In the genomic region with DNA sequence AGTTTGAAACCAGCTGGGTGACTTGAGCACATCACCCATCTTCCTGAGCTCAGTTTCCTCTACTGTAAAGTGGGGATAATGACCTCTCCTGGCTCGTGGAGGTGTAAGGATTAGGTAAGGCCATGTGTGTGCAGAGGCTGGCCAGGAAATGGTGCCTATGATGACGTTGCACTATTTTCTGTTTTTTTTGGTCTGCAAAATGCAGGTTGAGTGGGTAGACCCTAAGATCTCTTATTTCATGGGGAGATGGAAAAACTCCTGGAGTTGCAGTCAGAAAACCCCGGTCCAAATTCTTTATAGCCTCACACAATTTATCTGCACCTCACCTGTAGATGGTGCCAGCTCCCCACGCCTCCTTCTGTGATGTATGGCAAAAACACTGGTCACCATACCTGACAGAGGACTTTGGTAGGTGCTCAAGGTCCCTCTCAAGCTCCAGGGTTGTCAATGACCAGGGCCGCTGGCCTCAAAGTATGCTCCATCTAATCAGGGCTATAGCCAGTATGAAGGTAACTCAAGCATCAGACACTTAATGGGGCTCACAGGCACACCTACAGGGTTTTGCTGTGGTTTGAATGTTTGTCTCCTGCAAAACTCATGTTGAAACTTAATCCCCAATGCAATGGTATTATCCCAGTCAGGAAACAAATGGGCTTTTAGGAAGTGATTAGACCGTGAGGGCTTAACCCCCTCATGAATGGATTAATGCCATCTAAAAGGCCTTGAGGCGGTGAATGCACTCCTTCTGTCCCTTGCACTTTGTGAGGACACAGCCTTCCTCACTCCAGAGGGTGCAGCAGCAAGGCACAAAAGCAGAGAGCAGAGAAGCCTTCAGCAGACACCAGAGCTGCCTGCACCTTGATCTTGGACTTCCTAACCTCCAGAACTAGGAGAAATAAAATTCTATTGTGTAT, we compare ENCODE assay signal across 11 cellular contexts. TPM values are rescaled to one million over a fixed set of nuclear protein-coding genes. Genes with fewer than 3 reads are reported as not detected.
DNase-seq lines count a peak whose midpoint lies in the region; ATAC-seq and TF ChIP-seq lines count a peak whose summit lies in the region.
"Had no signal": no experiment of that assay in that cellular context is flagged by ENCODE, and none has a peak within 500 bp of the region (broad histone marks: within the 10 kb centered on the region; RNA-seq: fewer than 3 reads in every experiment).

No MANE protein-coding gene starts in this region.

- H2AFZ ChIP-seq in H9 (ENCODE audit: low read length) = no peak overlapping the region

- H3K4ac ChIP-seq in H9 (ENCODE audit: low read depth, low read length) = no peak overlapping the region
- no peak overlapping the region for H3K4ac ChIP-seq in mesendoderm (ENCODE audit: low read depth, low read length)

- WGBS in H9 (ENCODE audit: extremely low coverage, insufficient read length, low lambda C conversion rate) = no CpG with 5 or more reads among the region's 7 CpGs
- no CpG with 5 or more reads among the region's 7 CpGs for WGBS in mesendoderm (ENCODE audit: extremely low coverage, insufficient coverage, low lambda C conversion rate)

- H3K79me2 ChIP-seq in H9 (ENCODE audit: insufficient read depth, low read length) = no peaks in the 10 kb centered on the region
- no peaks in the 10 kb centered on the region for H3K79me2 ChIP-seq in mesendoderm (ENCODE audit: control insufficient read depth, insufficient read depth, low read length)

- no peak overlapping the region for H3K4me3 ChIP-seq in WERI-Rb-1 (ENCODE audit: low read depth, low read length)
- no peak overlapping the region for H3K4me3 ChIP-seq in mesendoderm (ENCODE audit: low read length)
- H3K4me3 ChIP-seq: sigmoid colon had no signal

- H4K8ac ChIP-seq in H9 (replicated peaks; ENCODE audit: insufficient read length, low read depth, low read length) = no peak overlapping the region
- H4K8ac ChIP-seq in mesendoderm (ENCODE audit: low read depth, low read length) = no peak overlapping the region

- no peak overlapping the region for H3K14ac ChIP-seq in H9 (ENCODE audit: insufficient read depth, low read length)

- H3K27me3 Mint-ChIP-seq in H9 (ENCODE audit: low read depth) = no peaks in the 10 kb centered on the region

- H2BK120ac ChIP-seq in H9 (ENCODE audit: low read depth, low read length, poor library complexity, severe bottlenecking) (no peak overlapping the region), mesendoderm (ENCODE audit: low read depth, low read length) (no peak overlapping the region)

- H2BK12ac ChIP-seq in H9 (ENCODE audit: insufficient read length, low read depth, low read length) = no peak overlapping the region

- H3K27ac ChIP-seq in H9 (ENCODE audit: insufficient read length, low read depth, low read length) = no peak overlapping the region
- no peak overlapping the region for H3K27ac ChIP-seq in WERI-Rb-1
- H3K27ac ChIP-seq in mesendoderm (ENCODE audit: low read depth, low read length) = no peak overlapping the region

- H3K9me3 ChIP-seq in H9 (ENCODE audit: control insufficient read depth, low read depth, low read length) = no peaks in the 10 kb centered on the region
- no peaks in the 10 kb centered on the region for H3K9me3 ChIP-seq in WERI-Rb-1 (ENCODE audit: severe bottlenecking)
- H3K9me3 ChIP-seq: sigmoid colon had no signal

- no peak overlapping the region for H3T11ph ChIP-seq in H9 (ENCODE audit: low read length)

- H3K4me2 ChIP-seq in H9 (ENCODE audit: insufficient read depth, insufficient read length, low read length) (no peak overlapping the region), mesendoderm (ENCODE audit: low read length) (no peak overlapping the region)

- H3K18ac ChIP-seq in H9 (ENCODE audit: insufficient read length, low read depth, low read length) (no peak overlapping the region), mesendoderm (ENCODE audit: low read length) (no peak overlapping the region)

- DNase-seq in NCI-H2196 (lab: John Stamatoyannopoulos, UW; ENCODE audit: unreplicated experiment) = peak; percentile 23
- no peak for DNase-seq in NCI-H2196 treated with DMSO at 0.1 percent for 48 hours (lab: John Stamatoyannopoulos, UW; ENCODE audit: unreplicated experiment)
- DNase-seq in H9 = no peak
- DNase-seq in WERI-Rb-1 = peak; percentile 61
- DNase-seq in mesendoderm = peak; percentile 26
- no peak for DNase-seq in A172 (ENCODE audit: low spot score)
- DNase-seq in OCI-M2 (lab: John Stamatoyannopoulos, UW; ENCODE audit: unreplicated experiment) = no peak
- DNase-seq: NCI-H187 treated with DMSO at 0.1 percent for 48 hours, sigmoid colon, SW 1271 had no signal

- TF ChIP-seq CTCF in H9 (conservative IDR thresholded peaks at IDR 0.05) (peak; percentile 52; the same call in 2 of the 3 replicates), WERI-Rb-1 (IDR thresholded peaks at IDR 0.05; ENCODE audit: low read depth, low read length) (peak; percentile 37)

- H2BK15ac ChIP-seq in H9 (ENCODE audit: low read depth, low read length) (no peak overlapping the region), mesendoderm (replicated peaks; ENCODE audit: low read depth) (no peak overlapping the region)

- H4K20me1 ChIP-seq in H9 (ENCODE audit: control insufficient read depth, insufficient read depth, insufficient read length) = no peaks in the 10 kb centered on the region

- H2AK5ac ChIP-seq in H9 (ENCODE audit: insufficient read length, low read length) (no peak overlapping the region), mesendoderm (ENCODE audit: low read length) (no peak overlapping the region)

- no peak overlapping the region; a peak in 1 of 7 replicates for H3K27ac Mint-ChIP-seq in H9

- no peak overlapping the region for H2BK5ac ChIP-seq in H9 (ENCODE audit: insufficient read length, low read length)
- no peak overlapping the region for H2BK5ac ChIP-seq in mesendoderm (ENCODE audit: low read length)

- H3K4me3 Mint-ChIP-seq in H9 = no peak overlapping the region

- H3K4me1 ChIP-seq in H9 (ENCODE audit: insufficient read depth, low read length) (no peaks in the 10 kb centered on the region), mesendoderm (ENCODE audit: control insufficient read depth, low read depth, low read length) (no peaks in the 10 kb centered on the region)

- H3K56ac ChIP-seq in H9 (ENCODE audit: insufficient read length, low read depth, low read length) = no peak overlapping the region
- no peak overlapping the region for H3K56ac ChIP-seq in mesendoderm (ENCODE audit: low read length)

- H3K79me1 ChIP-seq in H9 (ENCODE audit: insufficient read depth, low read depth, low read length, poor library complexity, severe bottlenecking) (no peaks in the 10 kb centered on the region), mesendoderm (ENCODE audit: low read length) (peaks cover 7% of the 10 kb centered on the region)

- H3K36me3 ChIP-seq in WERI-Rb-1 = peaks cover 21% of the 10 kb centered on the region
- no peaks in the 10 kb centered on the region for H3K36me3 ChIP-seq in mesendoderm (ENCODE audit: control insufficient read depth, insufficient read depth, low read length)
- H3K36me3 ChIP-seq: sigmoid colon had no signal

- H4K5ac ChIP-seq in H9 (ENCODE audit: insufficient read length, low read depth, low read length) = no peak overlapping the region
- no peak overlapping the region for H4K5ac ChIP-seq in mesendoderm (ENCODE audit: low read length)

- H3K36me3 Mint-ChIP-seq in H9 (ENCODE audit: insufficient read depth in 1 of 3, low read depth in 3 of 3) = peaks cover 0 to 10% (median 3%) of the 10 kb centered on the region in 3 experiments; a peak in 3 of 7 replicates

- no peak overlapping the region for H3K23ac ChIP-seq in H9 (ENCODE audit: insufficient read length, low read depth, low read length)
- no peak overlapping the region for H3K23ac ChIP-seq in mesendoderm (ENCODE audit: low read length)

- H3K27me3 ChIP-seq in H9 (ENCODE audit: insufficient read depth, low read length) = no peaks in the 10 kb centered on the region
- no peaks in the 10 kb centered on the region for H3K27me3 ChIP-seq in WERI-Rb-1 (ENCODE audit: insufficient read depth, low read depth, severe bottlenecking)
- no peaks in the 10 kb centered on the region for H3K27me3 ChIP-seq in mesendoderm (ENCODE audit: insufficient read depth, low read length, poor library complexity)
- H3K27me3 ChIP-seq: sigmoid colon had no signal

- H3K4me1 Mint-ChIP-seq in H9 = peaks cover 0 to 19% of the 10 kb centered on the region in 2 experiments; a peak in 3 of 4 replicates

- H3K23me2 ChIP-seq in H9 (ENCODE audit: insufficient read length, low read depth, low read length, poor library complexity, severe bottlenecking) = no peaks in the 10 kb centered on the region

- no peak overlapping the region for H4K91ac ChIP-seq in H9 (ENCODE audit: insufficient read length, low read depth, low read length)

- ATAC-seq in HG02763 (IDR thresholded peaks at IDR 0.05; ENCODE audit: unreplicated experiment) = no peak

- H3K9ac ChIP-seq in H9 (ENCODE audit: extremely low read depth, insufficient read length, low read length) (no peak overlapping the region), mesendoderm (ENCODE audit: low read length) (no peak overlapping the region)

- H2BK20ac ChIP-seq in H9 (ENCODE audit: low read depth, low read length, poor library complexity, severe bottlenecking) = no peak overlapping the region

- H3K9me3 Mint-ChIP-seq in H9 = no peaks in the 10 kb centered on the region

RNA-seq across cellular contexts. Expression of a gene that starts 17.6 kb away (rescaled TPM):
- 5.7 and 7.7 TPM in 2 replicates for total RNA-seq in H9 (2021)
- 18.8 TPM for polyA plus RNA-seq in mesendoderm (2013, experiment 1 of 2)
- 18.0 TPM for polyA plus RNA-seq in mesendoderm (2013, experiment 2 of 2)
- 7.6 and 9.5 TPM in 2 replicates for total RNA-seq in A172 (2014; rRNA removed; shearing (Covaris generic))

Comparison
In these comparisons a context has a peak if more than half of its experiments do, and no peak if none do; other contexts are left out.
1. DNase-seq: peak in NCI-H2196 (single experiment), WERI-Rb-1 (single experiment) and mesendoderm (single experiment); none in NCI-H2196 treated with DMSO at 0.1 percent for 48 hours (single experiment), H9 (single experiment), A172 (single experiment) and OCI-M2 (single experiment).